In genomic region chr3:101195951-101196713, GRCh38 we compare ENCODE assay signal across 7 cellular contexts.
DNase-seq lines count a peak whose midpoint lies in the region; ATAC-seq and TF ChIP-seq lines count a peak whose summit lies in the region.

No MANE protein-coding gene starts in this region.

- H3K4me2 ChIP-seq in mammary epithelial cell (ENCODE audit: insufficient read depth, low read depth, low read length), result no peak overlapping the region

- no peak overlapping the region for H3K4me3 ChIP-seq in mammary epithelial cell (replicated peaks in 1 of 3; ENCODE audit: insufficient read depth in 1 of 3, low read depth in 2 of 3, low read length in 3 of 3)
- H3K4me3 ChIP-seq in right lobe of liver, result no peak overlapping the region

- dilution Hi-C loops in mammary epithelial cell (cut with HindIII; ENCODE audit: low sequenced_read_pairs), result no loop called here

- H3K79me2 ChIP-seq in mammary epithelial cell (ENCODE audit: insufficient read depth, low read length), result no peaks in the 10 kb centered on the region

- no peaks in the 10 kb centered on the region for H3K9me3 Mint-ChIP-seq in activated CD8-positive, alpha-beta memory T cell treated with anti-CD3 and anti-CD28 coated beads, Interleukin-2, amount 10 ng/mL, durations not matched to agents 7 days and 5 days (ENCODE audit: low read depth)

- no peak overlapping the region for H3K27ac Mint-ChIP-seq in activated CD8-positive, alpha-beta memory T cell treated with anti-CD3 and anti-CD28 coated beads, Interleukin-2, amount 10 ng/mL, durations not matched to agents 7 days and 5 days

- intact Hi-C loops in mammary epithelial cell (cut with micrococcal nuclease) (loop anchor here (1.0 to 5.0 kb wide), 6 partner anchors 178 to 459 kb away; no protein-coding TSS in a partner anchor), right lobe of liver (cut with DNase I) (no loop called here)

- BruUV-seq in mammary epithelial cell (replicated peaks; lab: Mats Ljungman, UMichigan), result no TSS peak

- peak overlapping the region; percentile 58 for H2AFZ ChIP-seq in mammary epithelial cell (ENCODE audit: low read depth, low read length)

- no peaks in the 10 kb centered on the region for H4K20me1 ChIP-seq in mammary epithelial cell (ENCODE audit: insufficient read depth, low read length)

- H3K4me3 Mint-ChIP-seq in activated CD8-positive, alpha-beta memory T cell treated with anti-CD3 and anti-CD28 coated beads, Interleukin-2, amount 10 ng/mL, durations not matched to agents 7 days and 5 days, result no peak overlapping the region

- TF ChIP-seq CTCF in mammary epithelial cell (conservative IDR thresholded peaks at IDR 0.05 in 1 of 2, IDR thresholded peaks at IDR 0.05 in 1 of 2; ENCODE audit: extremely low read depth in 1 of 2, insufficient read depth in 1 of 2, low read depth in 1 of 2, low read length in 2 of 2) (peak; percentile 61 to 74), right lobe of liver (IDR thresholded peaks at IDR 0.05) (peak; percentile 38 to 57 (median 45))

- no peaks in the 10 kb centered on the region for H3K36me3 ChIP-seq in mammary epithelial cell (ENCODE audit: insufficient read depth, low read length)
- H3K36me3 ChIP-seq in right lobe of liver, result no peaks in the 10 kb centered on the region

- H3K9me3 ChIP-seq in mammary epithelial cell (replicated peaks; ENCODE audit: insufficient read depth, low read length) (no peaks in the 10 kb centered on the region), right lobe of liver (no peaks in the 10 kb centered on the region)

- DNase-seq in NCI-H2196 (lab: John Stamatoyannopoulos, UW; ENCODE audit: unreplicated experiment) (peak; percentile 26), mammary epithelial cell (peak; percentile 60), right lobe of liver (no peak)
- no peak for DNase-seq in activated CD8-positive, alpha-beta memory T cell treated with anti-CD3 and anti-CD28 coated beads, Interleukin-2, amount 10 ng/mL, durations not matched to agents 7 days and 5 days

- CTCF ChIA-PET in mammary epithelial cell (lab: Charles Lee; ENCODE audit: low non-redundant PET), result interaction anchor here (0.5 to 1.5 kb wide), 15 partner anchors 12 to 494 kb away, joined by 3 to 14 read pairs (median 4); partner anchors contain the start of gene ABI3BP
- CTCF ChIA-PET in activated CD8-positive, alpha-beta memory T cell treated with anti-CD3 and anti-CD28 coated beads, Interleukin-2, amount 10 ng/mL, durations not matched to agents 7 days and 5 days (lab: Charles Lee), result interaction anchor here (1.4 kb wide), 1 partner anchor 26 kb away, joined by 3 read pairs; no protein-coding TSS in a partner anchor

- no peaks in the 10 kb centered on the region for H3K4me1 Mint-ChIP-seq in activated CD8-positive, alpha-beta memory T cell treated with anti-CD3 and anti-CD28 coated beads, Interleukin-2, amount 10 ng/mL, durations not matched to agents 7 days and 5 days

- 35% methylated on average over 6 of the region's 6 CpGs for WGBS in mammary epithelial cell (ENCODE audit: low coverage, missing lambda C conversion rate)
- 37% methylated on average over 6 of the region's 6 CpGs for WGBS in right lobe of liver (ENCODE audit: insufficient coverage, low coverage, low lambda C conversion rate, missing lambda C conversion rate)

- H3K27me3 ChIP-seq in mammary epithelial cell (ENCODE audit: insufficient read depth, low read length) (no peaks in the 10 kb centered on the region), right lobe of liver (no peaks in the 10 kb centered on the region)

- H3K4me1 ChIP-seq in mammary epithelial cell (ENCODE audit: insufficient read depth, low read length), result peaks cover 15% of the 10 kb centered on the region
- no peaks in the 10 kb centered on the region for H3K4me1 ChIP-seq in right lobe of liver

- H3K27me3 Mint-ChIP-seq in activated CD8-positive, alpha-beta memory T cell treated with anti-CD3 and anti-CD28 coated beads, Interleukin-2, amount 10 ng/mL, durations not matched to agents 7 days and 5 days, result peaks cover 11% of the 10 kb centered on the region

- no peak for TF ChIP-seq POLR2A in right lobe of liver (IDR thresholded peaks at IDR 0.05)

- H3K36me3 Mint-ChIP-seq in activated CD8-positive, alpha-beta memory T cell treated with anti-CD3 and anti-CD28 coated beads, Interleukin-2, amount 10 ng/mL, durations not matched to agents 7 days and 5 days, result no peaks in the 10 kb centered on the region

- H3K27ac ChIP-seq in mammary epithelial cell (ENCODE audit: insufficient read depth, low read depth, low read length) (peak overlapping the region; percentile 39), right lobe of liver (no peak overlapping the region)

- ATAC-seq in GM18858 (IDR thresholded peaks at IDR 0.05; ENCODE audit: unreplicated experiment) (peak; percentile 42), right lobe of liver (peak; percentile 51 to 98 (median 56)), GM21360 (IDR thresholded peaks at IDR 0.05; ENCODE audit: unreplicated experiment) (no peak), GM19467 (IDR thresholded peaks at IDR 0.05; ENCODE audit: unreplicated experiment) (no peak)
- no peak for ATAC-seq in activated CD8-positive, alpha-beta memory T cell treated with anti-CD3 and anti-CD28 coated beads, Interleukin-2, amount 10 ng/mL, durations not matched to agents 7 days and 5 days

- in situ Hi-C loops in mammary epithelial cell (cut with MboI; ENCODE audit: low sequenced_read_pairs in 2 of 2), result loop anchor here in 1 of 2 donors (25.0 kb wide), 1 partner anchor 434 kb away; no protein-coding TSS in a partner anchor

- no peak overlapping the region for H3K9ac ChIP-seq in mammary epithelial cell (ENCODE audit: insufficient read depth, low read length)

Comparison
In these comparisons a context has a peak if more than half of its experiments do, and no peak if none do; other contexts are left out.
1. ATAC-seq: peak in GM18858 (single experiment) and right lobe of liver (4 of 4); none in GM21360 (single experiment), activated CD8-positive, alpha-beta memory T cell treated with anti-CD3 and anti-CD28 coated beads, Interleukin-2, amount 10 ng/mL, durations not matched to agents 7 days and 5 days (single experiment) and GM19467 (single experiment).
2. DNase-seq: peak in NCI-H2196 (single experiment) and mammary epithelial cell (single experiment); none in right lobe of liver (0 of 3) and activated CD8-positive, alpha-beta memory T cell treated with anti-CD3 and anti-CD28 coated beads, Interleukin-2, amount 10 ng/mL, durations not matched to agents 7 days and 5 days (single experiment).